8 cellular contexts compared by ENCODE assay signal in genomic region chr20:38692436-38693411, GRCh38. TPM values are rescaled to one million over a fixed set of nuclear protein-coding genes. Genes with fewer than 3 reads are reported as not detected.
DNase-seq lines count a peak whose midpoint lies in the region; ATAC-seq and TF ChIP-seq lines count a peak whose summit lies in the region.

No MANE protein-coding gene starts in this region.

- intact Hi-C loops in colonic mucosa (cut with DNase I), result no loop called here

- H3K27me3 ChIP-seq in colonic mucosa, result no peaks in the 10 kb centered on the region

- no peaks in the 10 kb centered on the region for H3K36me3 ChIP-seq in colonic mucosa

- H3K27ac ChIP-seq in colonic mucosa, result no peak overlapping the region

- TF ChIP-seq CTCF in HFF-Myc (IDR thresholded peaks at IDR 0.05; ENCODE audit: low read depth, low read length, missing control alignments) (no peak), colonic mucosa (IDR thresholded peaks at IDR 0.05) (no peak)

- H3K9ac ChIP-seq in colonic mucosa (ENCODE audit: low read depth in 2 of 2, low read length in 2 of 2), result no peak overlapping the region

- H3K4me3 ChIP-seq in HFF-Myc (replicated peaks; ENCODE audit: low read depth, low read length) (no peak overlapping the region), colonic mucosa (no peak overlapping the region)

- no peaks in the 10 kb centered on the region for H3K9me3 ChIP-seq in colonic mucosa

- in situ Hi-C loops in ACHN (cut with HindIII; ENCODE audit: low pct_ligation_motif_present, low pct_unique_long_range_greater_than_20kb, low sequenced_read_pairs), result no loop called here

- ATAC-seq in HG02678 (IDR thresholded peaks at IDR 0.05; ENCODE audit: unreplicated experiment) (no peak), HG02588 (IDR thresholded peaks at IDR 0.05; ENCODE audit: unreplicated experiment) (no peak), GM21619 (IDR thresholded peaks at IDR 0.05; ENCODE audit: unreplicated experiment) (no peak)

- H3K4me1 ChIP-seq in colonic mucosa, result no peaks in the 10 kb centered on the region

- DNase-seq in ACHN (peak; percentile 59), HFF-Myc (ENCODE audit: extremely low read depth, low read depth) (peak; percentile 52), T1000 (lab: John Stamatoyannopoulos, UW) (peak; percentile 56), colonic mucosa (peak; percentile 38), midbrain (lab: John Stamatoyannopoulos, UW) (peak; percentile 76)

RNA-seq across cellular contexts. Expression of gene SLC32A1, which starts 31.6 kb away (rescaled TPM):
- not detected for total RNA-seq in colonic mucosa

RNA-seq across cellular contexts. Expression of gene ACTR5, which starts 55.5 kb away (rescaled TPM):
- 1 to 10 TPM; 4.6 to 8.3 TPM for total RNA-seq in colonic mucosa
